14 cellular contexts compared by ENCODE assay signal in genomic region chr11:7639643-7640025, GRCh38. TPM values are rescaled to one million over a fixed set of nuclear protein-coding genes. Genes with fewer than 3 reads are reported as not detected.
A peak's percentile ranks its signal among the peaks of the same experiment; 100 is the strongest.
DNase-seq lines count a peak whose midpoint lies in the region; ATAC-seq and TF ChIP-seq lines count a peak whose summit lies in the region.
"Had no signal": no experiment of that assay in that cellular context is flagged by ENCODE, and none has a peak within 500 bp of the region (broad histone marks: within the 10 kb centered on the region; RNA-seq: fewer than 3 reads in every experiment).

No MANE protein-coding gene starts in this region.

- H3K36me3 ChIP-seq in HCT116 (ENCODE audit: control insufficient read depth in 1 of 2, insufficient read depth in 2 of 2, low read length in 2 of 2): no peaks in the 10 kb centered on the region
- H3K36me3 ChIP-seq in mucosa of rectum (ENCODE audit: control insufficient read depth in 2 of 2, insufficient read depth in 2 of 2, low read length in 2 of 2): peaks cover 60 to 71% of the 10 kb centered on the region in 2 donors
- peaks cover 0 to 54% of the 10 kb centered on the region in 2 donors for H3K36me3 ChIP-seq in vagina

- TF ChIP-seq CTCF in HCT116 (IDR thresholded peaks at IDR 0.05 in 2 of 3, conservative IDR thresholded peaks at IDR 0.05 in 1 of 3; ENCODE audit: borderline replicate concordance in 1 of 3, insufficient read depth in 1 of 3, low read depth in 2 of 3, low read length in 2 of 3): no peak
- TF ChIP-seq CTCF in vagina (IDR thresholded peaks at IDR 0.05): no peak
- no peak for TF ChIP-seq CTCF in Calu3 (IDR thresholded peaks at IDR 0.05; ENCODE audit: unreplicated experiment)

- H3K4me3 ChIP-seq in HCT116 (replicated peaks in 1 of 2; ENCODE audit: low read depth in 1 of 2, low read length in 2 of 2) (no peak overlapping the region), mucosa of rectum (ENCODE audit: low read length in 2 of 2) (no peak overlapping the region), vagina (no peak overlapping the region)
- H3K4me3 ChIP-seq: adrenal gland, gastrocnemius medialis, testis had no signal

- H3K9me3 ChIP-seq in HCT116 (ENCODE audit: control insufficient read depth in 1 of 2, insufficient read depth in 1 of 2, low read depth in 1 of 2, low read length in 2 of 2) (no peaks in the 10 kb centered on the region), mucosa of rectum (ENCODE audit: control insufficient read depth in 2 of 2, low read length in 2 of 2) (no peaks in the 10 kb centered on the region), vagina (no peaks in the 10 kb centered on the region)
- H3K9me3 ChIP-seq: adrenal gland, gastrocnemius medialis, neutrophil, testis had no signal

- H3K27me3 Mint-ChIP-seq in Calu3 (ENCODE audit: unreplicated experiment): no peaks in the 10 kb centered on the region
- H3K27me3 Mint-ChIP-seq: activated T-helper 17 cell treated with anti-CD3 and anti-CD28 coated beads, Interleukin-2, amount 50 U/mL, for 72 hours had no signal

- no peaks in the 10 kb centered on the region for H3K79me2 ChIP-seq in HCT116 (ENCODE audit: insufficient read depth, low read length)

- H2AFZ ChIP-seq in HCT116 (ENCODE audit: low read depth, low read length, poor library complexity, severe bottlenecking): no peak overlapping the region

- TF ChIP-seq RAD21 in HCT116 (IDR thresholded peaks at IDR 0.05; ENCODE audit: low read depth): no peak

- POLR2A ChIA-PET in HCT116 (lab: Charles Lee): no interaction called here

- H3K9me3 Mint-ChIP-seq in Calu3 (ENCODE audit: low read depth, unreplicated experiment): no peaks in the 10 kb centered on the region
- H3K9me3 Mint-ChIP-seq: activated T-helper 17 cell treated with anti-CD3 and anti-CD28 coated beads, Interleukin-2, amount 50 U/mL, for 72 hours had no signal

- intact Hi-C loops in HCT116 (cut with micrococcal nuclease) (no loop called here), vagina (cut with DNase I) (no loop called here), Calu3 (cut with micrococcal nuclease; ENCODE audit: unreplicated experiment) (no loop called here)

- CTCF ChIA-PET in HCT116 (lab: Charles Lee): no interaction called here
- CTCF ChIA-PET in Calu3 (lab: Charles Lee): no interaction called here

- H3K9me2 ChIP-seq in HCT116 (ENCODE audit: insufficient read depth): no peaks in the 10 kb centered on the region

- ATAC-seq in HCT116 (peak; percentile 54; the same call in 1 of the 2 replicates), HG03521 (IDR thresholded peaks at IDR 0.05; ENCODE audit: unreplicated experiment) (no peak)
- ATAC-seq: activated T-helper 17 cell treated with anti-CD3 and anti-CD28 coated beads, Interleukin-2, amount 50 U/mL, for 72 hours; gastrocnemius medialis had no signal

- H4K20me1 ChIP-seq in HCT116 (ENCODE audit: insufficient read depth): no peaks in the 10 kb centered on the region

- no peak overlapping the region for H3K9ac ChIP-seq in HCT116 (ENCODE audit: low read length)
- H3K9ac ChIP-seq in mucosa of rectum (ENCODE audit: low read depth in 1 of 2, low read length in 2 of 2): no peak overlapping the region

- no peak overlapping the region for H3K27ac Mint-ChIP-seq in Calu3 (ENCODE audit: unreplicated experiment)

- H3K4me2 ChIP-seq in HCT116 (ENCODE audit: low read length): no peak overlapping the region

- H3K4me3 Mint-ChIP-seq in Calu3 (ENCODE audit: low read depth, unreplicated experiment): no peak overlapping the region
- H3K4me3 Mint-ChIP-seq: activated T-helper 17 cell treated with anti-CD3 and anti-CD28 coated beads, Interleukin-2, amount 50 U/mL, for 72 hours had no signal

- no peak for TF ChIP-seq POLR2A in HCT116 (IDR thresholded peaks at IDR 0.05; ENCODE audit: borderline replicate concordance, extremely low read depth, insufficient read depth, insufficient read length)
- no peak for TF ChIP-seq POLR2A in vagina (IDR thresholded peaks at IDR 0.05)

- H3K4me1 ChIP-seq in HCT116 (ENCODE audit: control insufficient read depth in 1 of 2, insufficient read depth in 2 of 2, low read length in 2 of 2) (no peaks in the 10 kb centered on the region), mucosa of rectum (ENCODE audit: control insufficient read depth in 2 of 2, insufficient read depth in 2 of 2, low read length in 2 of 2) (peaks cover 21 to 22% of the 10 kb centered on the region in 2 donors), vagina (peaks cover 13% of the 10 kb centered on the region)
- H3K4me1 ChIP-seq: adrenal gland had no signal

- H3K4me1 Mint-ChIP-seq in Calu3 (ENCODE audit: low read depth, unreplicated experiment): no peaks in the 10 kb centered on the region
- H3K4me1 Mint-ChIP-seq: activated T-helper 17 cell treated with anti-CD3 and anti-CD28 coated beads, Interleukin-2, amount 50 U/mL, for 72 hours had no signal

- no peak for DNase-seq in HCT116 (ENCODE audit: low read depth, low spot score)
- DNase-seq in LoVo (ENCODE audit: low spot score): peak; percentile 19
- peak; percentile 63 for DNase-seq in cerebellar cortex (ENCODE audit: low spot score)
- no peak for DNase-seq in vagina (ENCODE audit: extremely low spot score in 2 of 2)
- DNase-seq in epidermal melanocyte (ENCODE audit: insufficient read length, low spot score): no peak
- no peak for DNase-seq in Calu3
- DNase-seq: gastrocnemius medialis; stimulated activated CD4-positive, alpha-beta T cell treated with anti-CD3 and anti-CD28 coated beads, Interleukin-1b, Interleukin-23, amount 100 ng/mL, for 48 hours; testis had no signal

- RAD21 ChIA-PET in HCT116 (lab: Charles Lee; ENCODE audit: low non-redundant PET in 1 of 2, low total read pairs in 2 of 2, uncharacterized antibody in 2 of 2, unreplicated experiment in 2 of 2): no interaction called here

- BruUV-seq in HCT116 (replicated peaks; lab: Mats Ljungman, UMichigan) (no TSS peak), Calu3 (replicated peaks; lab: Mats Ljungman, UMichigan) (no TSS peak)

- no peaks in the 10 kb centered on the region for H3K27me3 ChIP-seq in HCT116 (ENCODE audit: insufficient read depth, low read length)
- no peaks in the 10 kb centered on the region for H3K27me3 ChIP-seq in mucosa of rectum (ENCODE audit: control insufficient read depth in 2 of 2, insufficient read depth in 2 of 2, low read length in 2 of 2)
- no peaks in the 10 kb centered on the region for H3K27me3 ChIP-seq in vagina
- H3K27me3 ChIP-seq: adrenal gland, gastrocnemius medialis, neutrophil, testis had no signal

- H3K27ac ChIP-seq in HCT116 (ENCODE audit: low read depth, low read length) (no peak overlapping the region), mucosa of rectum (ENCODE audit: low read depth in 2 of 2, low read length in 2 of 2) (peak overlapping the region; percentile 72 to 79), vagina (no peak overlapping the region)
- H3K27ac ChIP-seq: neutrophil had no signal

- peaks cover 9% of the 10 kb centered on the region for H3K36me3 Mint-ChIP-seq in Calu3 (ENCODE audit: insufficient read depth, unreplicated experiment)

TF ChIP-seq in HCT116, 20 proteins besides CTCF, POLR2A, EP300 and RAD21:
- TF ChIP-seq, protein P1, sequence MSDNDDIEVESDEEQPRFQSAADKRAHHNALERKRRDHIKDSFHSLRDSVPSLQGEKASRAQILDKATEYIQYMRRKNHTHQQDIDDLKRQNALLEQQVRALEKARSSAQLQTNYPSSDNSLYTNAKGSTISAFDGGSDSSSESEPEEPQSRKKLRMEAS (IDR thresholded peaks at IDR 0.05): no peak
TF ChIP-seq in HCT116: peak in this region for 0.

RNA-seq across cellular contexts. Expression of gene CYB5R2, which starts 33.7 kb away (rescaled TPM):
- total RNA-seq in HCT116 (2021; ENCODE audit: unreplicated experiment) (14.4 TPM), vagina (17.7 TPM), Calu3 (2022) (15.3 and 23.0 TPM in 2 replicates)
- 22.3 and 28.2 TPM in 2 replicates for polyA plus RNA-seq in HCT116 (2012)

Comparison
In these comparisons a context has a peak if more than half of its experiments do, and no peak if none do; other contexts are left out.
1. DNase-seq: peak in LoVo (single experiment) and cerebellar cortex (single experiment); none in HCT116 (single experiment), vagina (0 of 2), epidermal melanocyte (single experiment) and Calu3 (single experiment).
2. H3K27ac ChIP-seq: peak in mucosa of rectum (2 of 2); none in HCT116 (single experiment) and vagina (single experiment).